In genomic region chr20:50012282-50013263, GRCh38 we compare ENCODE assay signal across 3 cellular contexts.
TF ChIP-seq lines count a peak whose summit lies in the region.

No MANE protein-coding gene starts in this region.

TF ChIP-seq in SK-N-SH, 30 proteins besides CTCF, POLR2A, EP300 and RAD21 (continues in another document):
- TF ChIP-seq TAF1 (IDR thresholded peaks at IDR 0.05; ENCODE audit: borderline replicate concordance, low read depth, low read length): no peak
- TF ChIP-seq NRF1 (IDR thresholded peaks at IDR 0.05; ENCODE audit: low read depth, low read length): no peak
- TF ChIP-seq JUND (IDR thresholded peaks at IDR 0.05): no peak
- no peak for TF ChIP-seq IRF3 (IDR thresholded peaks at IDR 0.05; ENCODE audit: low read depth, low read length)
- no peak for TF ChIP-seq FOXM1 (IDR thresholded peaks at IDR 0.05; ENCODE audit: low read depth)
- TF ChIP-seq TEAD4 (IDR thresholded peaks at IDR 0.05; ENCODE audit: borderline replicate concordance, insufficient read depth): no peak
- TF ChIP-seq PBX3 (IDR thresholded peaks at IDR 0.05): no peak
- TF ChIP-seq FOXJ3 (CRISPR knock-in tag; IDR thresholded peaks at IDR 0.05): no peak
- TF ChIP-seq GABPA (IDR thresholded peaks at IDR 0.05; ENCODE audit: low read depth): no peak
- TF ChIP-seq MAX (IDR thresholded peaks at IDR 0.05; ENCODE audit: low read depth): no peak
- TF ChIP-seq REST (IDR thresholded peaks at IDR 0.05; ENCODE audit: low read depth, low read length): no peak
- no peak for TF ChIP-seq POLR2AphosphoS5 (IDR thresholded peaks at IDR 0.05; ENCODE audit: low read depth, low read length)
- TF ChIP-seq SMC3 (IDR thresholded peaks at IDR 0.05; ENCODE audit: low read depth, low read length): no peak
- no peak for TF ChIP-seq GATA2 (CRISPR knock-in tag; IDR thresholded peaks at IDR 0.05)
- no peak for TF ChIP-seq RFX5 (IDR thresholded peaks at IDR 0.05; ENCODE audit: low read length)
- no peak for TF ChIP-seq SIN3A (IDR thresholded peaks at IDR 0.05; ENCODE audit: borderline replicate concordance, low read depth, low read length)
- TF ChIP-seq MEF2A (IDR thresholded peaks at IDR 0.05; ENCODE audit: borderline replicate concordance, low read depth): no peak

TF ChIP-seq in SK-N-SH treated with all-trans-retinoic acid at 6 μM for 48 hours, 23 proteins besides CTCF, POLR2A, EP300 and RAD21:
- TF ChIP-seq ZNF565 (CRISPR knock-in tag; conservative IDR thresholded peaks at IDR 0.05; ENCODE audit: low read depth): no peak
- no peak for TF ChIP-seq TSHZ2 (CRISPR knock-in tag; IDR thresholded peaks at IDR 0.05)
- no peak for TF ChIP-seq ARNTL (CRISPR knock-in tag; IDR thresholded peaks at IDR 0.05; ENCODE audit: borderline replicate concordance, low read depth)
- no peak for TF ChIP-seq SNAI2 (CRISPR knock-in tag; IDR thresholded peaks at IDR 0.05)
- no peak for TF ChIP-seq ZFP3 (CRISPR knock-in tag; IDR thresholded peaks at IDR 0.05)
- no peak for TF ChIP-seq GLIS3 (CRISPR knock-in tag; IDR thresholded peaks at IDR 0.05)
- no peak for TF ChIP-seq RARB (CRISPR knock-in tag; IDR thresholded peaks at IDR 0.05)
- no peak for TF ChIP-seq PATZ1 (CRISPR knock-in tag; IDR thresholded peaks at IDR 0.05; ENCODE audit: borderline replicate concordance)
- no peak for TF ChIP-seq ISL1 (CRISPR knock-in tag; IDR thresholded peaks at IDR 0.05)
- TF ChIP-seq TOX (CRISPR knock-in tag; IDR thresholded peaks at IDR 0.05; ENCODE audit: borderline replicate concordance): no peak
- no peak for TF ChIP-seq CSRNP3 (CRISPR knock-in tag; IDR thresholded peaks at IDR 0.05)
- TF ChIP-seq CSDC2 (CRISPR knock-in tag; IDR thresholded peaks at IDR 0.05): no peak
- no peak for TF ChIP-seq POU6F1 (CRISPR knock-in tag; IDR thresholded peaks at IDR 0.05; ENCODE audit: borderline replicate concordance, low read depth)
- no peak for TF ChIP-seq ESRRG (CRISPR knock-in tag; IDR thresholded peaks at IDR 0.05)
TF ChIP-seq in SK-N-SH treated with all-trans-retinoic acid at 6 μM for 48 hours: peak in this region for 0.

TF ChIP-seq in K562, 482 proteins besides CTCF, POLR2A, EP300 and RAD21 (continues in another document):
- TF ChIP-seq ARID3A (IDR thresholded peaks at IDR 0.05; ENCODE audit: borderline replicate concordance, low read depth, low read length): no peak
- no peak for TF ChIP-seq ZNF354B (CRISPR knock-in tag; IDR thresholded peaks at IDR 0.05)
- TF ChIP-seq TBP (optimal IDR thresholded peaks at IDR 0.05; ENCODE audit: low read depth, low read length): no peak
- TF ChIP-seq XRCC4 (IDR thresholded peaks at IDR 0.05; ENCODE audit: extremely low read depth, insufficient read depth, insufficient read length): no peak
- TF ChIP-seq PHTF2 (CRISPR knock-in tag; IDR thresholded peaks at IDR 0.05): no peak
- TF ChIP-seq CSDE1 (IDR thresholded peaks at IDR 0.05): no peak
- TF ChIP-seq MECOM (CRISPR knock-in tag; IDR thresholded peaks at IDR 0.05): no peak
- TF ChIP-seq PTTG1 (tag; IDR thresholded peaks at IDR 0.05; ENCODE audit: low read depth): no peak
- TF ChIP-seq ZNF75A (CRISPR knock-in tag; IDR thresholded peaks at IDR 0.05): no peak
- peak; percentile 69 for TF ChIP-seq SMAD4 (CRISPR knock-in tag; conservative IDR thresholded peaks at IDR 0.05)
- no peak for TF ChIP-seq ZFPM2 (CRISPR knock-in tag; IDR thresholded peaks at IDR 0.05)
- TF ChIP-seq LEF1 (IDR thresholded peaks at IDR 0.05): peak; percentile 86
- no peak for TF ChIP-seq ZBTB9 (CRISPR knock-in tag; IDR thresholded peaks at IDR 0.05)
- no peak for TF ChIP-seq NR2F6 (CRISPR knock-in tag; IDR thresholded peaks at IDR 0.05)
- no peak for TF ChIP-seq ZKSCAN3 (CRISPR knock-in tag; IDR thresholded peaks at IDR 0.05)
- no peak for TF ChIP-seq HCFC1 (IDR thresholded peaks at IDR 0.05; ENCODE audit: low read depth, low read length)
- TF ChIP-seq GTF2E2 (tag; IDR thresholded peaks at IDR 0.05): no peak
- TF ChIP-seq ZNF239 (CRISPR knock-in tag; IDR thresholded peaks at IDR 0.05): no peak
- no peak for TF ChIP-seq ZBTB11 (CRISPR knock-in tag; IDR thresholded peaks at IDR 0.05)
- TF ChIP-seq FOXA3 (CRISPR knock-in tag; conservative IDR thresholded peaks at IDR 0.05 in 1 of 2, IDR thresholded peaks at IDR 0.05 in 1 of 2): no peak
- TF ChIP-seq ZNF740 (CRISPR knock-in tag; IDR thresholded peaks at IDR 0.05): peak; percentile 90; the same call in 1 of the 2 replicates
- TF ChIP-seq ZNF740 (tag; IDR thresholded peaks at IDR 0.05): no peak
- TF ChIP-seq FOXP1 (CRISPR knock-in tag; IDR thresholded peaks at IDR 0.05): no peak
- TF ChIP-seq E2F1 (CRISPR knock-in tag; IDR thresholded peaks at IDR 0.05): no peak
- TF ChIP-seq BCL6 (CRISPR knock-in tag; IDR thresholded peaks at IDR 0.05): no peak
- no peak for TF ChIP-seq CHCHD3 (CRISPR knock-in tag; IDR thresholded peaks at IDR 0.05)
- peak; percentile 64 for TF ChIP-seq NFIC (IDR thresholded peaks at IDR 0.05)
- no peak for TF ChIP-seq USF2 (CRISPR knock-in tag; IDR thresholded peaks at IDR 0.05)
- TF ChIP-seq NR4A1 (CRISPR knock-in tag; IDR thresholded peaks at IDR 0.05): no peak
- 0 out of 2 replicates have a peak, but pooled peaks have one; percentile 34 for TF ChIP-seq NR4A1 (tag; IDR thresholded peaks at IDR 0.05)
- TF ChIP-seq SAP30 (IDR thresholded peaks at IDR 0.05; ENCODE audit: borderline replicate concordance, insufficient read depth, low read depth, low read length, poor library complexity, severe bottlenecking): no peak
- no peak for TF ChIP-seq ZNF3 (CRISPR knock-in tag; IDR thresholded peaks at IDR 0.05)
- no peak for TF ChIP-seq TAF1 (IDR thresholded peaks at IDR 0.05; ENCODE audit: control insufficient read depth, extremely low read depth, insufficient read depth, low read length, severe bottlenecking)
- no peak for TF ChIP-seq CEBPB (tag; IDR thresholded peaks at IDR 0.05)
- TF ChIP-seq MAFF (IDR thresholded peaks at IDR 0.05; ENCODE audit: low read length): no peak
- TF ChIP-seq PCBP2 (IDR thresholded peaks at IDR 0.05; ENCODE audit: low read depth, low read length, poor library complexity, severe bottlenecking): no peak
- no peak for TF ChIP-seq CTCFL (IDR thresholded peaks at IDR 0.05; ENCODE audit: borderline replicate concordance, insufficient read depth, low read depth, low read length, poor library complexity, severe bottlenecking)
- TF ChIP-seq YBX1 (IDR thresholded peaks at IDR 0.05): no peak
- TF ChIP-seq RBM15 (IDR thresholded peaks at IDR 0.05; ENCODE audit: insufficient read depth, low read length): no peak
- TF ChIP-seq FOXP4 (CRISPR knock-in tag; IDR thresholded peaks at IDR 0.05; ENCODE audit: borderline replicate concordance): no peak; the same call in 1 of the 2 replicates
- no peak for TF ChIP-seq CHD1 (IDR thresholded peaks at IDR 0.05; ENCODE audit: low read length)
- TF ChIP-seq ARHGAP35 (IDR thresholded peaks at IDR 0.05; ENCODE audit: partially characterized antibody): no peak
- TF ChIP-seq ETV6 (IDR thresholded peaks at IDR 0.05; ENCODE audit: borderline replicate concordance in 1 of 2, low read depth in 2 of 2, low read length in 1 of 2): no peak
- TF ChIP-seq ETV6 (CRISPR knock-in tag; IDR thresholded peaks at IDR 0.05; ENCODE audit: borderline replicate concordance): no peak
